In the genomic region with DNA sequence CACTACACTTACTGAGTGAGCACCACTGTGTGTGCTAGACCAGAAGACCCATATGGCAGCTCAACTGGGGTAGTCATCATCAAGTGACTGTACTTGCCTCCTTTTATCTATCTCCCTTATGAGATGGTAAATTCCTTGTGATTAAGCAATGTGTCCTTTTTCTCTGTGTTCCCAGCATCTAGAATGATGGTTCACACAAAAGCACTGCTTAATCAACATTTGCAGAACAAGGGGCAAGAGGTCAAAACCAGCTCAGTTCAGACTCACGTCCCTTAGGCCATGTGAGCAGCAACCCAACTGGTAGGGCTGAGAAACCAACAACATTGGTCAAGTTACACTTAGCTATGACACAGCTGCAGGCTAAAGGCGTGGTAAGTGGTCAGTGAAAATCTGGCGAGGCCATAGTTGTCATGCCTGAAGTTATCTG, we compare ENCODE assay signal across 2 cellular contexts.
TF ChIP-seq lines count a peak whose summit lies in the region.

No MANE protein-coding gene starts in this region.

TF ChIP-seq in SK-N-SH, 30 proteins besides CTCF, POLR2A, EP300 and RAD21 (continued from another document):
- TF ChIP-seq, protein P1, sequence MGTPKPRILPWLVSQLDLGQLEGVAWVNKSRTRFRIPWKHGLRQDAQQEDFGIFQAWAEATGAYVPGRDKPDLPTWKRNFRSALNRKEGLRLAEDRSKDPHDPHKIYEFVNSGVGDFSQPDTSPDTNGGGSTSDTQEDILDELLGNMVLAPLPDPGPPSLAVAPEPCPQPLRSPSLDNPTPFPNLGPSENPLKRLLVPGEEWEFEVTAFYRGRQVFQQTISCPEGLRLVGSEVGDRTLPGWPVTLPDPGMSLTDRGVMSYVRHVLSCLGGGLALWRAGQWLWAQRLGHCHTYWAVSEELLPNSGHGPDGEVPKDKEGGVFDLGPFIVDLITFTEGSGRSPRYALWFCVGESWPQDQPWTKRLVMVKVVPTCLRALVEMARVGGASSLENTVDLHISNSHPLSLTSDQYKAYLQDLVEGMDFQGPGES (IDR thresholded peaks at IDR 0.05; ENCODE audit: low read depth, low read length) = no peak
- TF ChIP-seq NRF1 (IDR thresholded peaks at IDR 0.05; ENCODE audit: low read depth, low read length) = 0 out of 2 replicates have a peak, but pooled peaks have one; percentile 2
- TF ChIP-seq POLR2AphosphoS5 (IDR thresholded peaks at IDR 0.05; ENCODE audit: low read depth, low read length) = no peak

TF ChIP-seq in SK-N-SH treated with all-trans-retinoic acid at 6 μM for 48 hours, 23 proteins besides CTCF, POLR2A, EP300 and RAD21 (continued from another document):
- TF ChIP-seq, protein P2, sequence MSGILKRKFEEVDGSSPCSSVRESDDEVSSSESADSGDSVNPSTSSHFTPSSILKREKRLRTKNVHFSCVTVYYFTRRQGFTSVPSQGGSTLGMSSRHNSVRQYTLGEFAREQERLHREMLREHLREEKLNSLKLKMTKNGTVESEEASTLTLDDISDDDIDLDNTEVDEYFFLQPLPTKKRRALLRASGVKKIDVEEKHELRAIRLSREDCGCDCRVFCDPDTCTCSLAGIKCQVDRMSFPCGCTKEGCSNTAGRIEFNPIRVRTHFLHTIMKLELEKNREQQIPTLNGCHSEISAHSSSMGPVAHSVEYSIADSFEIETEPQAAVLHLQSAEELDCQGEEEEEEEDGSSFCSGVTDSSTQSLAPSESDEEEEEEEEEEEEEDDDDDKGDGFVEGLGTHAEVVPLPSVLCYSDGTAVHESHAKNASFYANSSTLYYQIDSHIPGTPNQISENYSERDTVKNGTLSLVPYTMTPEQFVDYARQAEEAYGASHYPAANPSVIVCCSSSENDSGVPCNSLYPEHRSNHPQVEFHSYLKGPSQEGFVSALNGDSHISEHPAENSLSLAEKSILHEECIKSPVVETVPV (CRISPR knock-in tag; IDR thresholded peaks at IDR 0.05) = no peak
- no peak for TF ChIP-seq ISL1 (CRISPR knock-in tag; IDR thresholded peaks at IDR 0.05)
